ENCODE assay signal across 20 cellular contexts in the genomic region with DNA sequence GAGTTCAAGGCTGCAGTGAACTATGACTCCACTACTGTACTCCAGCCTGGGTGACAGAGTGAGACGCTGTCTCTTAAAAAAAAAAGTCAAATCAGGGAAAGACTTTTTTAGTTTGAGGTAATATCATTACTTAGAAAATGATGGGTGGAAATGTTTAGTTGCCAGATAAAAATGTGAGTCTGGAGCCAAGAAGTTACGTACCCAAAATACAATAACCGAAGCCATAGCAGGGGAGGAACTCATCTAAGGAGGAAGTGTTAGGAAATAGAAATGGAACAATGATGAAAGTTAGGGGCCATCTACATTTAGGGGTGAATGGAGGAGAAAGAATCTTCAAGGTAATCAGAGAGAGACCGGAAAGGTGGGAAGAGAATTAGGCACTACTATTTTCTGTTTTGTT.
A peak's percentile ranks its signal among the peaks of the same experiment; 100 is the strongest.
DNase-seq lines count a peak whose midpoint lies in the region; ATAC-seq and TF ChIP-seq lines count a peak whose summit lies in the region.
"Had no signal": no experiment of that assay in that cellular context is flagged by ENCODE, and none has a peak within 500 bp of the region (broad histone marks: within the 10 kb centered on the region; RNA-seq: fewer than 3 reads in every experiment).

No MANE protein-coding gene starts in this region.

- no peak for ATAC-seq in GM19397 (IDR thresholded peaks at IDR 0.05; ENCODE audit: unreplicated experiment)
- ATAC-seq: CD8-positive, alpha-beta T cell had no signal

- TF ChIP-seq CTCF in HL-60 (IDR thresholded peaks at IDR 0.05; ENCODE audit: insufficient read depth, low read length) (no peak), fibroblast of pulmonary artery (IDR thresholded peaks at IDR 0.05; ENCODE audit: low read length, missing control alignments) (no peak)

- H3K27me3 Mint-ChIP-seq in activated T-helper 2 cell treated with anti-CD3 and anti-CD28 coated beads, Interferon-gamma antibody, Interleukin-2, Interleukin-4, amounts not matched to agents 10 μg/mL and 5 μg/mL and 100 μg/mL, durations not matched to agents 14 hours and 24 hours and 36 hours (ENCODE audit: low read depth): no peaks in the 10 kb centered on the region

- no peaks in the 10 kb centered on the region for H3K27me3 ChIP-seq in HL-60 (ENCODE audit: insufficient read depth, poor library complexity, severe bottlenecking)
- H3K27me3 ChIP-seq: BLaER1 treated with 17β-estradiol and CSF1 and Interleukin-3, amounts not matched to agents 10 nM and 100 nM had no signal

- H3K4me3 Mint-ChIP-seq in activated T-helper 2 cell treated with anti-CD3 and anti-CD28 coated beads, Interferon-gamma antibody, Interleukin-2, Interleukin-4, amounts not matched to agents 10 μg/mL and 5 μg/mL and 100 μg/mL, durations not matched to agents 14 hours and 24 hours and 36 hours (ENCODE audit: low read depth): no peak overlapping the region
- H3K4me3 Mint-ChIP-seq: CD8-positive, alpha-beta T cell had no signal

- H3K27ac Mint-ChIP-seq in activated T-helper 2 cell treated with anti-CD3 and anti-CD28 coated beads, Interferon-gamma antibody, Interleukin-2, Interleukin-4, amounts not matched to agents 10 μg/mL and 5 μg/mL and 100 μg/mL, durations not matched to agents 14 hours and 24 hours and 36 hours: peak overlapping the region; percentile 38
- H3K27ac Mint-ChIP-seq: CD8-positive, alpha-beta T cell had no signal

- no peak overlapping the region for H3K4me3 ChIP-seq in HL-60 (replicated peaks; ENCODE audit: insufficient read depth, low read length)
- no peak overlapping the region for H3K4me3 ChIP-seq in fibroblast of pulmonary artery (replicated peaks; ENCODE audit: low read depth, low read length)
- H3K4me3 ChIP-seq: BLaER1 treated with 17β-estradiol and CSF1 and Interleukin-3, amounts not matched to agents 10 nM and 100 nM; PC-9 had no signal

- H3K4me1 Mint-ChIP-seq in activated T-helper 2 cell treated with anti-CD3 and anti-CD28 coated beads, Interferon-gamma antibody, Interleukin-2, Interleukin-4, amounts not matched to agents 10 μg/mL and 5 μg/mL and 100 μg/mL, durations not matched to agents 14 hours and 24 hours and 36 hours (ENCODE audit: low read depth): peaks cover 47% of the 10 kb centered on the region

- no peaks in the 10 kb centered on the region for H3K9me3 Mint-ChIP-seq in activated T-helper 2 cell treated with anti-CD3 and anti-CD28 coated beads, Interferon-gamma antibody, Interleukin-2, Interleukin-4, amounts not matched to agents 10 μg/mL and 5 μg/mL and 100 μg/mL, durations not matched to agents 14 hours and 24 hours and 36 hours
- H3K9me3 Mint-ChIP-seq: CD8-positive, alpha-beta T cell had no signal

- 0 out of 2 replicates have a peak overlapping the region, but pooled peaks have one; percentile 14 for H3K27ac ChIP-seq in HL-60 (replicated peaks)
- H3K27ac ChIP-seq: PC-9 had no signal

- H3K36me3 Mint-ChIP-seq in activated T-helper 2 cell treated with anti-CD3 and anti-CD28 coated beads, Interferon-gamma antibody, Interleukin-2, Interleukin-4, amounts not matched to agents 10 μg/mL and 5 μg/mL and 100 μg/mL, durations not matched to agents 14 hours and 24 hours and 36 hours (ENCODE audit: low read depth): no peaks in the 10 kb centered on the region
- H3K36me3 Mint-ChIP-seq: CD8-positive, alpha-beta T cell had no signal

- peak; percentile 11 to 34 for DNase-seq in HL-60 (ENCODE audit: low read depth in 1 of 2, low spot score in 1 of 2)
- DNase-seq in NOMO-1 treated with DMSO at 0.1 percent for 48 hours (lab: John Stamatoyannopoulos, UW; ENCODE audit: unreplicated experiment): peak; percentile 46
- DNase-seq in activated T-helper 2 cell treated with anti-CD3 and anti-CD28 coated beads, Interferon-gamma antibody, Interleukin-2, Interleukin-4, amounts not matched to agents 10 μg/mL and 5 μg/mL and 100 μg/mL, durations not matched to agents 14 hours and 24 hours and 36 hours (ENCODE audit: low spot score): no peak
- DNase-seq in fibroblast of pulmonary artery (ENCODE audit: low read depth): peak; percentile 88
- no peak for DNase-seq in nucleus accumbens (lab: John Stamatoyannopoulos, UW)
- DNase-seq in ecto neural progenitor cell (ENCODE audit: low spot score): no peak
- DNase-seq: Calu3; CD8-positive, alpha-beta T cell; H7; IMR-90; NCI-H1092 treated with DMSO at 0.1 percent for 48 hours; NCI-H146; NCI-H2029 treated with DMSO at 0.1 percent for 48 hours; NCI-H2171; NCI-H526 treated with DMSO at 0.1 percent for 48 hours; NK-92 treated with Interleukin-12 subunit alpha and Interleukin-12 subunit beta, amount 100 ng/mL, for 24 hours; PC-9; SW 1271 had no signal

- intact Hi-C loops in activated T-helper 2 cell treated with anti-CD3 and anti-CD28 coated beads, Interferon-gamma antibody, Interleukin-2, Interleukin-4, amounts not matched to agents 10 μg/mL and 5 μg/mL and 100 μg/mL, durations not matched to agents 14 hours and 24 hours and 36 hours (cut with micrococcal nuclease): no loop called here

Comparison
In these comparisons a context has a peak if more than half of its experiments do, and no peak if none do; other contexts are left out.
1. DNase-seq: peak in HL-60 (2 of 2), NOMO-1 treated with DMSO at 0.1 percent for 48 hours (single experiment) and fibroblast of pulmonary artery (single experiment); none in activated T-helper 2 cell treated with anti-CD3 and anti-CD28 coated beads, Interferon-gamma antibody, Interleukin-2, Interleukin-4, amounts not matched to agents 10 μg/mL and 5 μg/mL and 100 μg/mL, durations not matched to agents 14 hours and 24 hours and 36 hours (single experiment), nucleus accumbens (0 of 56) and ecto neural progenitor cell (single experiment).